ENCODE assay signal across 8 cellular contexts in genomic region chr17:33674685-33675084, GRCh38.
DNase-seq lines count a peak whose midpoint lies in the region; ATAC-seq, FAIRE-seq and TF ChIP-seq lines count a peak whose summit lies in the region.

No MANE protein-coding gene starts in this region.

- in situ Hi-C loops in GM12878 (cut with MboI): loop anchor here (10.0 kb wide), 1 partner anchor 160 kb away; no protein-coding TSS in a partner anchor

- RAD21 ChIA-PET in GM12878 (lab: Charles Lee; ENCODE audit: unreplicated experiment): interaction anchor here (0.6 to 1.6 kb wide), 8 partner anchors 12 to 623 kb away, joined by 3 to 5 read pairs (median 3); no protein-coding TSS in a partner anchor

- H3K27me3 ChIP-seq in GM12878 (replicated peaks in 1 of 2; ENCODE audit: control insufficient read depth in 2 of 2, insufficient read depth in 2 of 2, low read length in 1 of 2) (no peaks in the 10 kb centered on the region), iPS DF 6.9 (ENCODE audit: control insufficient read depth, insufficient read depth, low read length) (no peaks in the 10 kb centered on the region), spleen (replicated peaks in 1 of 7) (peaks cover 0 to 17% (median 0%) of the 10 kb centered on the region in 7 donors)

- WGBS in GM12878 (ENCODE audit: insufficient coverage, insufficient replicate concordance, low lambda C conversion rate, missing lambda C conversion rate): 23% methylated on average over 8 of the region's 8 CpGs
- WGBS in iPS DF 6.9 (ENCODE audit: insufficient coverage, insufficient read length): no CpG with 5 or more reads among the region's 8 CpGs
- 31 to 37% (median 36%) methylated on average over 8 of the region's 8 CpGs for WGBS in spleen, 5 donors

- POLR2A ChIA-PET in GM12878 (lab: Charles Lee): no interaction called here

- peak; percentile 90 for FAIRE-seq in GM12878 (lab: Jason Lieb, UNC)

- no peak overlapping the region for H3K27ac ChIP-seq in GM12878 (ENCODE audit: control insufficient read depth, insufficient read depth)
- H3K27ac ChIP-seq in iPS DF 6.9 (ENCODE audit: low read length): no peak overlapping the region
- H3K27ac ChIP-seq in spleen: no peak overlapping the region

- BruUV-seq in GM12878 (replicated peaks; lab: Mats Ljungman, UMichigan): no TSS peak

- no peak overlapping the region for H3K9ac ChIP-seq in GM12878 (ENCODE audit: control insufficient read depth, insufficient read depth, low read length)

- TF ChIP-seq POLR2A in GM12878 (IDR thresholded peaks at IDR 0.05; ENCODE audit: low read depth, low read length) (no peak), spleen (IDR thresholded peaks at IDR 0.05) (no peak)

- H3K79me2 ChIP-seq in GM12878 (ENCODE audit: control insufficient read depth, insufficient read depth, low read length): no peaks in the 10 kb centered on the region

- intact Hi-C loops in GM12878 (cut with micrococcal nuclease; ENCODE audit: unreplicated experiment): loop anchor here (2.0 kb wide), 1 partner anchor 154 kb away; no protein-coding TSS in a partner anchor
- intact Hi-C loops in spleen (cut with DNase I; ENCODE audit: low total_unique reads): no loop called here

- CTCF ChIA-PET in GM12878 (lab: Yijun Ruan, JAX): interaction anchor here (0.5 to 5.2 kb wide), 19 partner anchors 9 to 516 kb away, joined by 3 to 32 read pairs (median 4); no protein-coding TSS in a partner anchor

- H3K9me3 ChIP-seq in GM12878 (replicated peaks; ENCODE audit: control insufficient read depth, insufficient read depth, low read length): no peaks in the 10 kb centered on the region
- no peaks in the 10 kb centered on the region for H3K9me3 ChIP-seq in iPS DF 6.9 (ENCODE audit: control insufficient read depth, insufficient read depth, low read length)
- H3K9me3 ChIP-seq in spleen: no peaks in the 10 kb centered on the region

- H3K4me2 ChIP-seq in GM12878 (ENCODE audit: control insufficient read depth, insufficient read depth): no peak overlapping the region

- H4K20me1 ChIP-seq in GM12878 (ENCODE audit: control insufficient read depth, insufficient read depth): no peaks in the 10 kb centered on the region

- SMC1A ChIA-PET in GM12878 (lab: Charles Lee; ENCODE audit: uncharacterized antibody, unreplicated experiment): interaction anchor here (0.7 to 1.6 kb wide), 4 partner anchors 69 to 156 kb away, joined by 3 to 4 read pairs (median 3); no protein-coding TSS in a partner anchor

- DNase-seq in NCI-H146 treated with DMSO at 0.1 percent for 48 hours (lab: John Stamatoyannopoulos, UW; ENCODE audit: unreplicated experiment): peak; percentile 0
- DNase-seq in NCI-H146 (lab: John Stamatoyannopoulos, UW): no peak
- DNase-seq in HT1080 (ENCODE audit: low read depth): peak; percentile 43
- DNase-seq in SK-N-DZ (ENCODE audit: low spot score): peak; percentile 60
- peak; percentile 19 for DNase-seq in GM12878 (ENCODE audit: low read depth, low spot score)
- DNase-seq in iPS DF 6.9 (ENCODE audit: low read depth, low spot score): peak; percentile 60
- DNase-seq in spleen: no peak
- DNase-seq in NCI-H128 (lab: John Stamatoyannopoulos, UW; ENCODE audit: unreplicated experiment): no peak

- no peak overlapping the region for H2AFZ ChIP-seq in GM12878 (ENCODE audit: control insufficient read depth, low read depth, low read length)

- no peak for TF ChIP-seq EP300 in GM12878 (IDR thresholded peaks at IDR 0.05; ENCODE audit: borderline replicate concordance in 1 of 2, control insufficient read depth in 1 of 2, low read depth in 2 of 2, low read length in 2 of 2)

- H3K4me3 ChIP-seq in GM12878 (no peak overlapping the region), iPS DF 6.9 (ENCODE audit: low read length) (no peak overlapping the region), spleen (no peak overlapping the region)

- TF ChIP-seq CTCF in GM12878 (IDR thresholded peaks at IDR 0.05 in 2 of 3, conservative IDR thresholded peaks at IDR 0.05 in 1 of 3; ENCODE audit: control insufficient read depth in 2 of 3, extremely low read depth in 1 of 3, insufficient read depth in 1 of 3, low read depth in 3 of 3, low read length in 3 of 3): peak; percentile 77 to 80 (median 79)
- TF ChIP-seq CTCF in spleen (IDR thresholded peaks at IDR 0.05 in 8 of 11, conservative IDR thresholded peaks at IDR 0.05 in 3 of 11): peak in 10 of 11 experiments; percentile 18 to 73 (median 56)

- peak; percentile 96 for ATAC-seq in GM12878

- no peaks in the 10 kb centered on the region for H3K4me1 ChIP-seq in GM12878 (ENCODE audit: control insufficient read depth, insufficient read depth, low read length)
- no peaks in the 10 kb centered on the region for H3K4me1 ChIP-seq in iPS DF 6.9 (ENCODE audit: control insufficient read depth, insufficient read depth, low read length)
- H3K4me1 ChIP-seq in spleen: no peaks in the 10 kb centered on the region

- H3K36me3 ChIP-seq in GM12878 (ENCODE audit: control insufficient read depth in 2 of 2, insufficient read depth in 2 of 2, low read length in 1 of 2) (no peaks in the 10 kb centered on the region), iPS DF 6.9 (ENCODE audit: control insufficient read depth, insufficient read depth, low read length) (no peaks in the 10 kb centered on the region), spleen (no peaks in the 10 kb centered on the region)

- peak; percentile 69 for TF ChIP-seq RAD21 in GM12878 (IDR thresholded peaks at IDR 0.05; ENCODE audit: insufficient read depth, low read depth, low read length)

TF ChIP-seq in GM12878, 131 proteins besides CTCF, POLR2A, EP300 and RAD21:
- TF ChIP-seq RAD51 (IDR thresholded peaks at IDR 0.05): peak; percentile 96
- TF ChIP-seq SMC3 (IDR thresholded peaks at IDR 0.05; ENCODE audit: borderline replicate concordance, low read length): peak; percentile 66; the same call in 1 of the 2 replicates
- TF ChIP-seq, protein P1, sequence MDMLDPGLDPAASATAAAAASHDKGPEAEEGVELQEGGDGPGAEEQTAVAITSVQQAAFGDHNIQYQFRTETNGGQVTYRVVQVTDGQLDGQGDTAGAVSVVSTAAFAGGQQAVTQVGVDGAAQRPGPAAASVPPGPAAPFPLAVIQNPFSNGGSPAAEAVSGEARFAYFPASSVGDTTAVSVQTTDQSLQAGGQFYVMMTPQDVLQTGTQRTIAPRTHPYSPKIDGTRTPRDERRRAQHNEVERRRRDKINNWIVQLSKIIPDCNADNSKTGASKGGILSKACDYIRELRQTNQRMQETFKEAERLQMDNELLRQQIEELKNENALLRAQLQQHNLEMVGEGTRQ (IDR thresholded peaks at IDR 0.05; ENCODE audit: borderline replicate concordance, low read depth, low read length): peak; percentile 35; the same call in 1 of the 2 replicates
- TF ChIP-seq USF1 (IDR thresholded peaks at IDR 0.05; ENCODE audit: borderline replicate concordance, extremely low read length, insufficient read depth, low read depth, low read length): peak; percentile 30
- TF ChIP-seq RUNX3 (IDR thresholded peaks at IDR 0.05; ENCODE audit: low read length): peak; percentile 26; the same call in 1 of the 2 replicates
- peak; percentile 26 to 63; a peak in 2 of 4 replicates for TF ChIP-seq BHLHE40 (IDR thresholded peaks at IDR 0.05; ENCODE audit: borderline replicate concordance in 1 of 2, low read depth in 2 of 2, low read length in 1 of 2)
- TF ChIP-seq TAF1 (IDR thresholded peaks at IDR 0.05; ENCODE audit: borderline replicate concordance, low read depth, low read length): no peak
- TF ChIP-seq NR2F1 (conservative IDR thresholded peaks at IDR 0.05): no peak

Comparison
In these comparisons a context has a peak if more than half of its experiments do, and no peak if none do; other contexts are left out.
1. DNase-seq: peak in NCI-H146 treated with DMSO at 0.1 percent for 48 hours (single experiment), HT1080 (single experiment), SK-N-DZ (single experiment), GM12878 (single experiment) and iPS DF 6.9 (single experiment); none in NCI-H146 (single experiment), spleen (single experiment) and NCI-H128 (single experiment).